ENCODE assay signal across 8 cellular contexts in the genomic region with DNA sequence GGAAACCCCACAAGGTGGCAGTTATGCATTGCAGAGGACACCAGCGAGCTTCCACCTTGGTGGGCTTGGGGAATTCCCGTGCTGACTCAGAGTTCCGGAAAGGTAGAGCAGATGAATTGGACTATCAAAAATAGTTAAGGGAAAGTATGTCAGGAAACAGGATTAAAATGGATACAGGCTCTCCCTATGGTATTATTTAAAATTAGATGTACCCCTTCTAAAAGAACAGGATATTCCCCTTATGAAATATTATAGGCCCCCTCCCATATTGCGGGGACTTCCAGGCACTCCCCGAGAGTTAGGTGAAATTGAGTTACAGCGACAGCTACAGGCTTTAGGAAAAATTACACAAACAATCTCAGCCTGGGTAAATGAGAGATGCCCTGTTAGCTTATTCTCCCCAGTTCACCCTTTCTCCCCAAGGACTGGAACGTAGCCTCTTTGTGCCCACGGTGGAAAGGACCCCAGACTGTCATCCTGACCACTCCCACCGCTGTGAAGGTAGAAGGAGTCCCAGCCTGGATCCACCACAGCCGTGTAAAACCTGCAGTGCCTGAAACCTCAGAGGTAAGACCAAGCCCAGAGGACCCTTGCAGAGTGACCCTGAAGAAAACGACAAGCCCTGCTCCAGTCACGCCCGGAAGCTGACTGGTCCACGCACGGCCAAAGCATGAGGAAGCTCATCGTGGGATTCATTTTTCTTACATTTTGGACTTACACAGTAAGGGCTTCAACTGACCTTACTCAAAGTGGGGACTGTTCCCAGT. TPM values are rescaled to one million over a fixed set of nuclear protein-coding genes. Genes with fewer than 3 reads are reported as not detected.
A peak's percentile ranks its signal among the peaks of the same experiment; 100 is the strongest.
DNase-seq lines count a peak whose midpoint lies in the region; ATAC-seq and TF ChIP-seq lines count a peak whose summit lies in the region.
"Not testable (repeated sequence)": the region's sequence is repeated elsewhere in the genome, so short reads cannot be mapped to it uniquely, and the experiment has no call there.

No MANE protein-coding gene starts in this region.

- peak overlapping the region; percentile 29 for H2AK5ac ChIP-seq in trophoblast cell (ENCODE audit: low read length)

- H3K4me2 ChIP-seq in trophoblast cell (ENCODE audit: low read length) = not testable (repeated sequence)

- H3K27ac ChIP-seq in CD8-positive, alpha-beta memory T cell (ENCODE audit: low read depth, low read length); HUES6 (ENCODE audit: low read depth, low read length); WERI-Rb-1; endodermal cell (ENCODE audit: low read depth, low read length); trophoblast cell (ENCODE audit: low read depth, low read length): not testable (repeated sequence)
- H3K27ac ChIP-seq in thoracic aorta = peak overlapping the region; percentile 56 to 97

- H3K79me1 ChIP-seq in trophoblast cell (ENCODE audit: low read length) = not testable (repeated sequence)

- H3K27ac Mint-ChIP-seq in CD8-positive, alpha-beta memory T cell = peak overlapping the region in 7 of 8 donors; percentile 25 to 88 (median 68)
- H3K27ac Mint-ChIP-seq in activated naive CD4-positive, alpha-beta T cell treated with anti-CD3 and anti-CD28 coated beads, Interleukin-2, amount 50 U/mL, for 24 hours = peak overlapping the region; percentile 10
- H3K27ac Mint-ChIP-seq in endodermal cell = peak overlapping the region; percentile 81

- not testable (repeated sequence) for H3K27me3 ChIP-seq in CD8-positive, alpha-beta memory T cell (ENCODE audit: insufficient read depth, low read length, poor library complexity, severe bottlenecking); HUES6 (ENCODE audit: control insufficient read depth, insufficient read depth, low read length); WERI-Rb-1 (ENCODE audit: insufficient read depth, low read depth, severe bottlenecking); endodermal cell (ENCODE audit: control insufficient read depth, insufficient read depth, low read length, poor library complexity, severe bottlenecking); trophoblast cell (ENCODE audit: insufficient read depth, low read length); thoracic aorta (replicated peaks; ENCODE audit: insufficient read depth)

- not testable (repeated sequence) for H3K36me3 ChIP-seq in CD8-positive, alpha-beta memory T cell (ENCODE audit: insufficient read depth, low read length); HUES6 (ENCODE audit: control insufficient read depth, insufficient read depth, low read length); WERI-Rb-1; endodermal cell (ENCODE audit: control insufficient read depth, insufficient read depth, low read length); trophoblast cell (ENCODE audit: control insufficient read depth in 1 of 2, insufficient read depth in 2 of 2, low read length in 2 of 2); thoracic aorta

- H2AFZ ChIP-seq in trophoblast cell (ENCODE audit: insufficient read depth, low read length, poor library complexity) = peak overlapping the region; percentile 77

- WGBS in endodermal cell (ENCODE audit: insufficient coverage in 1 of 2, insufficient read length in 1 of 2), 2 experiments = 51 to 77% methylated on average over 9 to 14 of the region's 16 CpGs
- WGBS in trophoblast cell (ENCODE audit: extremely low coverage, insufficient coverage, insufficient read length) = no CpG with 5 or more reads among the region's 16 CpGs

- not testable (repeated sequence) for H2BK120ac ChIP-seq in trophoblast cell (ENCODE audit: insufficient read depth, low read length, poor library complexity)

- not testable (repeated sequence) for H3K9me3 ChIP-seq in CD8-positive, alpha-beta memory T cell (ENCODE audit: low read length); WERI-Rb-1 (ENCODE audit: severe bottlenecking); trophoblast cell (ENCODE audit: insufficient read depth, low read depth, low read length); thoracic aorta
- H3K9me3 ChIP-seq in HUES6 (ENCODE audit: control insufficient read depth, insufficient read depth, low read depth, low read length) (peaks cover 15% of the 10 kb centered on the region), endodermal cell (ENCODE audit: control insufficient read depth, low read length) (peaks cover 12% of the 10 kb centered on the region)

- H3K4me3 ChIP-seq in CD8-positive, alpha-beta memory T cell (ENCODE audit: low read length); HUES6 (ENCODE audit: low read depth, low read length); WERI-Rb-1 (ENCODE audit: low read depth, low read length); endodermal cell (ENCODE audit: low read length); trophoblast cell (ENCODE audit: low read depth, low read length): not testable (repeated sequence)
- peak overlapping the region; percentile 15 for H3K4me3 ChIP-seq in thoracic aorta

- H2BK12ac ChIP-seq in trophoblast cell (ENCODE audit: low read length) = not testable (repeated sequence)

- 0 out of 2 replicates have a peak, but pooled peaks have one; percentile 10 for TF ChIP-seq CTCF in WERI-Rb-1 (IDR thresholded peaks at IDR 0.05; ENCODE audit: low read depth, low read length)
- peak; percentile 78 for TF ChIP-seq CTCF in endodermal cell (conservative IDR thresholded peaks at IDR 0.05)
- peak; percentile 50 for TF ChIP-seq CTCF in thoracic aorta (IDR thresholded peaks at IDR 0.05)

- H3K79me2 ChIP-seq in trophoblast cell (ENCODE audit: control insufficient read depth, insufficient read depth, low read length, poor library complexity) = not testable (repeated sequence)

- H3K36me3 Mint-ChIP-seq in CD8-positive, alpha-beta memory T cell; activated naive CD4-positive, alpha-beta T cell treated with anti-CD3 and anti-CD28 coated beads, Interleukin-2, amount 50 U/mL, for 24 hours; endodermal cell (ENCODE audit: low read depth): not testable (repeated sequence)

- peaks cover 11% of the 10 kb centered on the region in 2 donors for H3K27me3 Mint-ChIP-seq in CD8-positive, alpha-beta memory T cell
- not testable (repeated sequence) for H3K27me3 Mint-ChIP-seq in activated naive CD4-positive, alpha-beta T cell treated with anti-CD3 and anti-CD28 coated beads, Interleukin-2, amount 50 U/mL, for 24 hours; endodermal cell (ENCODE audit: insufficient read depth)

- H3K14ac ChIP-seq in trophoblast cell (ENCODE audit: low read length) = not testable (repeated sequence)

- not testable (repeated sequence) for H4K91ac ChIP-seq in trophoblast cell (ENCODE audit: low read depth, low read length)

- not testable (repeated sequence) for H3K9me3 Mint-ChIP-seq in CD8-positive, alpha-beta memory T cell; activated naive CD4-positive, alpha-beta T cell treated with anti-CD3 and anti-CD28 coated beads, Interleukin-2, amount 50 U/mL, for 24 hours
- H3K9me3 Mint-ChIP-seq in endodermal cell = peaks cover 23% of the 10 kb centered on the region

- not testable (repeated sequence) for H4K12ac ChIP-seq in trophoblast cell (ENCODE audit: low read depth, low read length)

- not testable (repeated sequence) for H3K18ac ChIP-seq in trophoblast cell (ENCODE audit: low read length)

- CTCF ChIA-PET in CD8-positive, alpha-beta memory T cell (lab: Charles Lee) = interaction anchor here (0.9 to 2.6 kb wide), 9 partner anchors 9 to 301 kb away, joined by 3 to 10 read pairs (median 3); a partner anchor contains a TSS

- peak in 4 of 5 donors; percentile 10 to 77 (median 24) for DNase-seq in CD8-positive, alpha-beta memory T cell
- not testable (repeated sequence) for DNase-seq in WERI-Rb-1; endodermal cell; trophoblast cell; thoracic aorta (ENCODE audit: low spot score)
- peak; percentile 67 for DNase-seq in kidney tubule cell (ENCODE audit: low spot score)

- ATAC-seq in thoracic aorta (ENCODE audit: insufficient number of reproducible peaks, low FRiP score, low read depth) = not testable (repeated sequence)

- not testable (repeated sequence) for H4K8ac ChIP-seq in trophoblast cell (ENCODE audit: low read depth, low read length)

- POLR2A ChIA-PET in CD8-positive, alpha-beta memory T cell (lab: Charles Lee) = not testable (repeated sequence)

- H2BK5ac ChIP-seq in trophoblast cell (ENCODE audit: low read depth, low read length, poor library complexity) = not testable (repeated sequence)

- H3K23ac ChIP-seq in trophoblast cell (ENCODE audit: low read length) = not testable (repeated sequence)

- H3K4me3 Mint-ChIP-seq in CD8-positive, alpha-beta memory T cell = peak overlapping the region in 5 of 7 donors; percentile 23 to 68 (median 49)
- peak overlapping the region; percentile 66 for H3K4me3 Mint-ChIP-seq in activated naive CD4-positive, alpha-beta T cell treated with anti-CD3 and anti-CD28 coated beads, Interleukin-2, amount 50 U/mL, for 24 hours
- not testable (repeated sequence) for H3K4me3 Mint-ChIP-seq in endodermal cell

- H3K4me1 ChIP-seq in CD8-positive, alpha-beta memory T cell (ENCODE audit: insufficient read depth, low read length); endodermal cell (ENCODE audit: control insufficient read depth, insufficient read depth, low read length); trophoblast cell (ENCODE audit: control insufficient read depth in 1 of 2, insufficient read depth in 2 of 2, low read length in 2 of 2): not testable (repeated sequence)
- H3K4me1 ChIP-seq in HUES6 (ENCODE audit: control insufficient read depth, insufficient read depth, low read length) (peaks cover 18% of the 10 kb centered on the region), thoracic aorta (ENCODE audit: control insufficient read depth in 1 of 2, low read depth in 2 of 2) (peaks cover 14 to 75% of the 10 kb centered on the region in 2 donors)

- H3K4me1 Mint-ChIP-seq in CD8-positive, alpha-beta memory T cell = peaks cover 14 to 19% (median 18%) of the 10 kb centered on the region in 3 donors
- peaks cover 22% of the 10 kb centered on the region for H3K4me1 Mint-ChIP-seq in activated naive CD4-positive, alpha-beta T cell treated with anti-CD3 and anti-CD28 coated beads, Interleukin-2, amount 50 U/mL, for 24 hours
- peaks cover 40% of the 10 kb centered on the region for H3K4me1 Mint-ChIP-seq in endodermal cell

- peak overlapping the region; percentile 9 for H3K9ac ChIP-seq in HUES6 (ENCODE audit: low read length)
- not testable (repeated sequence) for H3K9ac ChIP-seq in endodermal cell (ENCODE audit: extremely low read depth, low read length, poor library complexity, severe bottlenecking); trophoblast cell (ENCODE audit: low read length)

- H3K4ac ChIP-seq in trophoblast cell (ENCODE audit: low read depth, low read length) = not testable (repeated sequence)

RNA-seq across cellular contexts. Expression of a gene that starts 10.3 kb away (rescaled TPM):
- under 1 TPM; 0.13 to 0.16 TPM for total RNA-seq in CD8-positive, alpha-beta memory T cell
- 0.14 TPM for polyA plus RNA-seq in CD8-positive, alpha-beta memory T cell
- total RNA-seq in endodermal cell (10 to 100 TPM; 13.0 to 32.3 TPM), thoracic aorta (10 to 100 TPM; 11.4 to 17.5 TPM)
- polyA plus RNA-seq in endodermal cell (2013, experiment 1 of 2) = 5.7 TPM
- 3.7 TPM for polyA plus RNA-seq in endodermal cell (2013, experiment 2 of 2)
- 2.4 and 2.6 TPM in 2 replicates for polyA plus RNA-seq in trophoblast cell (2013)

RNA-seq across cellular contexts. Expression of a gene that starts 58.5 kb away (rescaled TPM):
- total RNA-seq in CD8-positive, alpha-beta memory T cell = 1,000 to 10,000 TPM; 1,673 to 1,772 TPM
- polyA plus RNA-seq in CD8-positive, alpha-beta memory T cell = 568 TPM
- total RNA-seq in endodermal cell (100 to 1,000 TPM; 774 to 785 TPM), thoracic aorta (100 to 1,000 TPM in 1 of 2 donors, 10 to 100 TPM in 1; 80.4 to 210 TPM)
- 504 TPM for polyA plus RNA-seq in endodermal cell (2013, experiment 1 of 2)
- 496 TPM for polyA plus RNA-seq in endodermal cell (2013, experiment 2 of 2)
- polyA plus RNA-seq in trophoblast cell (2013) = 312 and 322 TPM in 2 replicates

Comparison
In these comparisons a context has a peak if more than half of its experiments do, and no peak if none do; other contexts are left out.
1. H3K27ac Mint-ChIP-seq: peak in every context shown above with its lines; median percentile 81 in endodermal cell; 68 in CD8-positive, alpha-beta memory T cell; 10 in activated naive CD4-positive, alpha-beta T cell treated with anti-CD3 and anti-CD28 coated beads, Interleukin-2, amount 50 U/mL, for 24 hours.
2. CTCF ChIP-seq: peak in every context shown above with its lines; median percentile 78 in endodermal cell; 50 in thoracic aorta; 10 in WERI-Rb-1.
3. RNA of a gene that starts 10.3 kb away (total RNA-seq): 13.0 to 32.3 TPM in endodermal cell and 11.4 to 17.5 TPM in thoracic aorta; 0.13 to 0.16 TPM in CD8-positive, alpha-beta memory T cell; every median in the first group is over 10 times any median in the second.